In genomic region chr4:186366326-186366725, GRCh38 we compare ENCODE assay signal across 19 cellular contexts.
"Had no signal": no experiment of that assay in that cellular context is flagged by ENCODE, and none has a peak within 500 bp of the region (broad histone marks: within the 10 kb centered on the region; RNA-seq: fewer than 3 reads in every experiment).

No MANE protein-coding gene starts in this region.

- H3K27ac ChIP-seq: dorsolateral prefrontal cortex, sigmoid colon, thyroid gland had no signal

- H3K4me3 ChIP-seq: dorsolateral prefrontal cortex, lung, sigmoid colon, thyroid gland had no signal

- H3K4me3 Mint-ChIP-seq: activated CD4-positive, alpha-beta T cell treated with anti-CD3 and anti-CD28 coated beads, Interleukin-2, amount 10 ng/mL, durations not matched to agents 24 days and 14 days; activated CD8-positive, alpha-beta T cell treated with anti-CD3 and anti-CD28 coated beads, Interleukin-2, amount 10 ng/mL, durations not matched to agents 7 days and 5 days; activated naive CD4-positive, alpha-beta T cell treated with anti-CD3 and anti-CD28 coated beads for 36 hours; activated naive CD8-positive, alpha-beta T cell treated with anti-CD3 and anti-CD28 coated beads, Interleukin-2, amount 50 U/mL, for 24 hours; activated T-cell treated with anti-CD3 and anti-CD28 coated beads, Interleukin-2, amount 50 U/mL, for 24 hours; brain; natural killer cell treated with Interleukin-12 subunit alpha and Interleukin-12 subunit beta and Interleukin-15 and Interleukin-18, amount 100 ng/mL, for 72 hours had no signal

- ATAC-seq: activated CD8-positive, alpha-beta T cell treated with anti-CD3 and anti-CD28 coated beads, Interleukin-2, amount 10 ng/mL, durations not matched to agents 7 days and 5 days; activated naive CD8-positive, alpha-beta T cell treated with anti-CD3 and anti-CD28 coated beads, Interleukin-2, amount 50 U/mL, for 24 hours; natural killer cell treated with Interleukin-12 subunit alpha and Interleukin-12 subunit beta and Interleukin-15 and Interleukin-18, amount 100 ng/mL, for 72 hours had no signal

- H3K27me3 ChIP-seq: dorsolateral prefrontal cortex, sigmoid colon, thyroid gland had no signal

- DNase-seq: activated CD4-positive, alpha-beta T cell treated with anti-CD3 and anti-CD28 coated beads, Interleukin-2, amount 10 ng/mL, durations not matched to agents 24 days and 14 days; activated CD4-positive, CD25-positive, alpha-beta regulatory T cell; activated CD8-positive, alpha-beta T cell treated with anti-CD3 and anti-CD28 coated beads, Interleukin-2, amount 10 ng/mL, durations not matched to agents 7 days and 5 days; activated naive CD4-positive, alpha-beta T cell treated with anti-CD3 and anti-CD28 coated beads for 36 hours; activated naive CD8-positive, alpha-beta T cell treated with anti-CD3 and anti-CD28 coated beads, Interleukin-2, amount 50 U/mL, for 24 hours; activated T-cell treated with anti-CD3 and anti-CD28 coated beads, Interleukin-2, amount 50 U/mL, for 24 hours; anterior cingulate cortex; caudate nucleus; dorsolateral prefrontal cortex; erythroblast; hypothalamus; sigmoid colon; stimulated activated CD8-positive, alpha-beta memory T cell treated with anti-CD3 and anti-CD28 coated beads, Interleukin-4, amount 100 ng/mL, for 48 hours; stimulated activated naive CD4-positive, alpha-beta T cell treated with Interleukin-2 at 50 U/mL for 16 hours; T-helper 9 cell; thyroid gland had no signal

- H3K4me1 Mint-ChIP-seq: activated CD4-positive, alpha-beta T cell treated with anti-CD3 and anti-CD28 coated beads, Interleukin-2, amount 10 ng/mL, durations not matched to agents 24 days and 14 days; activated naive CD8-positive, alpha-beta T cell treated with anti-CD3 and anti-CD28 coated beads, Interleukin-2, amount 50 U/mL, for 24 hours; brain had no signal

- H3K36me3 ChIP-seq: sigmoid colon, thyroid gland had no signal

- H3K9me3 ChIP-seq: thyroid gland had no signal

- H3K4me1 ChIP-seq: sigmoid colon, thyroid gland had no signal

- H3K27me3 Mint-ChIP-seq: activated CD4-positive, alpha-beta T cell treated with anti-CD3 and anti-CD28 coated beads, Interleukin-2, amount 10 ng/mL, durations not matched to agents 24 days and 14 days; activated naive CD8-positive, alpha-beta T cell treated with anti-CD3 and anti-CD28 coated beads, Interleukin-2, amount 50 U/mL, for 24 hours; activated T-cell treated with anti-CD3 and anti-CD28 coated beads, Interleukin-2, amount 50 U/mL, for 24 hours; brain; natural killer cell treated with Interleukin-12 subunit alpha and Interleukin-12 subunit beta and Interleukin-15 and Interleukin-18, amount 100 ng/mL, for 72 hours had no signal

- H3K27ac Mint-ChIP-seq: activated CD4-positive, alpha-beta T cell treated with anti-CD3 and anti-CD28 coated beads, Interleukin-2, amount 10 ng/mL, durations not matched to agents 24 days and 14 days; activated CD8-positive, alpha-beta T cell treated with anti-CD3 and anti-CD28 coated beads, Interleukin-2, amount 10 ng/mL, durations not matched to agents 7 days and 5 days; activated naive CD4-positive, alpha-beta T cell treated with anti-CD3 and anti-CD28 coated beads for 36 hours; activated naive CD8-positive, alpha-beta T cell treated with anti-CD3 and anti-CD28 coated beads, Interleukin-2, amount 50 U/mL, for 24 hours; activated T-cell treated with anti-CD3 and anti-CD28 coated beads, Interleukin-2, amount 50 U/mL, for 24 hours; brain; natural killer cell treated with Interleukin-12 subunit alpha and Interleukin-12 subunit beta and Interleukin-15 and Interleukin-18, amount 100 ng/mL, for 72 hours had no signal
